ENCODE assay signal across 8 cellular contexts in genomic region chr22:36546092-36546804, GRCh38. TPM values are rescaled to one million over a fixed set of nuclear protein-coding genes. Genes with fewer than 3 reads are reported as not detected.
DNase-seq lines count a peak whose midpoint lies in the region; ATAC-seq, FAIRE-seq and TF ChIP-seq lines count a peak whose summit lies in the region.

No MANE protein-coding gene starts in this region.

- no peaks in the 10 kb centered on the region for H3K4me1 ChIP-seq in left ventricle myocardium inferior

- no peak overlapping the region for H3K27ac Mint-ChIP-seq in activated T-helper 1 cell treated with anti-CD3 and anti-CD28 coated beads, Interleukin-12 subunit alpha, Interleukin-12 subunit beta, Interleukin-2, Interleukin-4 antibody, amounts not matched to agents 30 ng/mL and 10 ng/mL and 1 ng/mL, durations not matched to agents 14 hours and 24 hours and 36 hours

- no peak overlapping the region for H3K4me3 ChIP-seq in left ventricle myocardium inferior

- no peaks in the 10 kb centered on the region for H3K9me3 Mint-ChIP-seq in activated T-helper 1 cell treated with anti-CD3 and anti-CD28 coated beads, Interleukin-12 subunit alpha, Interleukin-12 subunit beta, Interleukin-2, Interleukin-4 antibody, amounts not matched to agents 30 ng/mL and 10 ng/mL and 1 ng/mL, durations not matched to agents 14 hours and 24 hours and 36 hours

- DNase-seq in AG20443 (ENCODE audit: low spot score): peak; percentile 75
- no peak for DNase-seq in GM12892 (ENCODE audit: insufficient read length)
- DNase-seq in NCI-H526 treated with DMSO at 0.1 percent for 48 hours (lab: John Stamatoyannopoulos, UW): peak; percentile 14
- DNase-seq in activated T-helper 1 cell treated with anti-CD3 and anti-CD28 coated beads, Interleukin-12 subunit alpha, Interleukin-12 subunit beta, Interleukin-2, Interleukin-4 antibody, amounts not matched to agents 30 ng/mL and 10 ng/mL and 1 ng/mL, durations not matched to agents 14 hours and 24 hours and 36 hours (ENCODE audit: low spot score): peak; percentile 16
- DNase-seq in left ventricle myocardium inferior: peak; percentile 24
- peak; percentile 21 for DNase-seq in stimulated activated CD4-positive, alpha-beta T cell treated with anti-CD3 and anti-CD28 coated beads, Interleukin-12 subunit alpha, Interleukin-12 subunit beta, amount 100 ng/mL, for 4 hours
- DNase-seq in cerebellar nuclear complex (lab: John Stamatoyannopoulos, UW): no peak

- H3K27me3 Mint-ChIP-seq in activated T-helper 1 cell treated with anti-CD3 and anti-CD28 coated beads, Interleukin-12 subunit alpha, Interleukin-12 subunit beta, Interleukin-2, Interleukin-4 antibody, amounts not matched to agents 30 ng/mL and 10 ng/mL and 1 ng/mL, durations not matched to agents 14 hours and 24 hours and 36 hours (ENCODE audit: insufficient read depth): peaks cover 6% of the 10 kb centered on the region

- peak; percentile 62 for FAIRE-seq in GM12892 (lab: Jason Lieb, UNC)

- TF ChIP-seq POLR2A in GM12892 (IDR thresholded peaks at IDR 0.05; ENCODE audit: low read depth, low read length): no peak

- H3K27me3 ChIP-seq in left ventricle myocardium inferior (ENCODE audit: low read depth): peaks cover 56% of the 10 kb centered on the region

- no peak for ATAC-seq in HG03196 (IDR thresholded peaks at IDR 0.05; ENCODE audit: unreplicated experiment)

- H3K4me3 Mint-ChIP-seq in activated T-helper 1 cell treated with anti-CD3 and anti-CD28 coated beads, Interleukin-12 subunit alpha, Interleukin-12 subunit beta, Interleukin-2, Interleukin-4 antibody, amounts not matched to agents 30 ng/mL and 10 ng/mL and 1 ng/mL, durations not matched to agents 14 hours and 24 hours and 36 hours: no peak overlapping the region

- TF ChIP-seq CTCF in left ventricle myocardium inferior (IDR thresholded peaks at IDR 0.05; ENCODE audit: borderline replicate concordance): peak; percentile 65

- H3K27ac ChIP-seq in left ventricle myocardium inferior (replicated peaks): no peak overlapping the region

- peaks cover 3% of the 10 kb centered on the region for H3K36me3 Mint-ChIP-seq in activated T-helper 1 cell treated with anti-CD3 and anti-CD28 coated beads, Interleukin-12 subunit alpha, Interleukin-12 subunit beta, Interleukin-2, Interleukin-4 antibody, amounts not matched to agents 30 ng/mL and 10 ng/mL and 1 ng/mL, durations not matched to agents 14 hours and 24 hours and 36 hours (ENCODE audit: low read depth)

- peaks cover 29% of the 10 kb centered on the region for H3K4me1 Mint-ChIP-seq in activated T-helper 1 cell treated with anti-CD3 and anti-CD28 coated beads, Interleukin-12 subunit alpha, Interleukin-12 subunit beta, Interleukin-2, Interleukin-4 antibody, amounts not matched to agents 30 ng/mL and 10 ng/mL and 1 ng/mL, durations not matched to agents 14 hours and 24 hours and 36 hours (ENCODE audit: low read depth)

- no peaks in the 10 kb centered on the region for H3K36me3 ChIP-seq in left ventricle myocardium inferior

- no peaks in the 10 kb centered on the region for H3K9me3 ChIP-seq in left ventricle myocardium inferior (replicated peaks)

- intact Hi-C loops in activated T-helper 1 cell treated with anti-CD3 and anti-CD28 coated beads, Interleukin-12 subunit alpha, Interleukin-12 subunit beta, Interleukin-2, Interleukin-4 antibody, amounts not matched to agents 30 ng/mL and 10 ng/mL and 1 ng/mL, durations not matched to agents 14 hours and 24 hours and 36 hours (cut with micrococcal nuclease): loop anchor here (1.0 to 5.0 kb wide), 3 partner anchors 230 to 431 kb away; partner anchors contain the start of gene IFT27
- intact Hi-C loops in left ventricle myocardium inferior (cut with micrococcal nuclease): no loop called here

RNA-seq across cellular contexts. Expression of gene EIF3D, which starts 17.3 kb away (rescaled TPM):
- polyA plus RNA-seq in GM12892 (2012; ENCODE audit: missing spikeins): 282 TPM
- total RNA-seq in activated T-helper 1 cell treated with anti-CD3 and anti-CD28 coated beads, Interleukin-12 subunit alpha, Interleukin-12 subunit beta, Interleukin-2, Interleukin-4 antibody, amounts not matched to agents 30 ng/mL and 10 ng/mL and 1 ng/mL, durations not matched to agents 14 hours and 24 hours and 36 hours: 322 and 323 TPM in 2 replicates
- total RNA-seq in left ventricle myocardium inferior: 75.4 TPM

RNA-seq across cellular contexts. Expression of gene FOXRED2, which starts 39.4 kb away (rescaled TPM):
- 3.4 TPM for polyA plus RNA-seq in GM12892 (2012; ENCODE audit: missing spikeins)
- 22.3 and 25.0 TPM in 2 replicates for total RNA-seq in activated T-helper 1 cell treated with anti-CD3 and anti-CD28 coated beads, Interleukin-12 subunit alpha, Interleukin-12 subunit beta, Interleukin-2, Interleukin-4 antibody, amounts not matched to agents 30 ng/mL and 10 ng/mL and 1 ng/mL, durations not matched to agents 14 hours and 24 hours and 36 hours
- 9.8 TPM for total RNA-seq in left ventricle myocardium inferior

Comparison
In these comparisons a context has a peak if more than half of its experiments do, and no peak if none do; other contexts are left out.
1. DNase-seq: peak in AG20443 (single experiment), NCI-H526 treated with DMSO at 0.1 percent for 48 hours (single experiment), activated T-helper 1 cell treated with anti-CD3 and anti-CD28 coated beads, Interleukin-12 subunit alpha, Interleukin-12 subunit beta, Interleukin-2, Interleukin-4 antibody, amounts not matched to agents 30 ng/mL and 10 ng/mL and 1 ng/mL, durations not matched to agents 14 hours and 24 hours and 36 hours (single experiment), left ventricle myocardium inferior (single experiment) and stimulated activated CD4-positive, alpha-beta T cell treated with anti-CD3 and anti-CD28 coated beads, Interleukin-12 subunit alpha, Interleukin-12 subunit beta, amount 100 ng/mL, for 4 hours (single experiment); none in GM12892 (single experiment) and cerebellar nuclear complex (0 of 2).